ENCODE assay signal across 8 cellular contexts in the genomic region with DNA sequence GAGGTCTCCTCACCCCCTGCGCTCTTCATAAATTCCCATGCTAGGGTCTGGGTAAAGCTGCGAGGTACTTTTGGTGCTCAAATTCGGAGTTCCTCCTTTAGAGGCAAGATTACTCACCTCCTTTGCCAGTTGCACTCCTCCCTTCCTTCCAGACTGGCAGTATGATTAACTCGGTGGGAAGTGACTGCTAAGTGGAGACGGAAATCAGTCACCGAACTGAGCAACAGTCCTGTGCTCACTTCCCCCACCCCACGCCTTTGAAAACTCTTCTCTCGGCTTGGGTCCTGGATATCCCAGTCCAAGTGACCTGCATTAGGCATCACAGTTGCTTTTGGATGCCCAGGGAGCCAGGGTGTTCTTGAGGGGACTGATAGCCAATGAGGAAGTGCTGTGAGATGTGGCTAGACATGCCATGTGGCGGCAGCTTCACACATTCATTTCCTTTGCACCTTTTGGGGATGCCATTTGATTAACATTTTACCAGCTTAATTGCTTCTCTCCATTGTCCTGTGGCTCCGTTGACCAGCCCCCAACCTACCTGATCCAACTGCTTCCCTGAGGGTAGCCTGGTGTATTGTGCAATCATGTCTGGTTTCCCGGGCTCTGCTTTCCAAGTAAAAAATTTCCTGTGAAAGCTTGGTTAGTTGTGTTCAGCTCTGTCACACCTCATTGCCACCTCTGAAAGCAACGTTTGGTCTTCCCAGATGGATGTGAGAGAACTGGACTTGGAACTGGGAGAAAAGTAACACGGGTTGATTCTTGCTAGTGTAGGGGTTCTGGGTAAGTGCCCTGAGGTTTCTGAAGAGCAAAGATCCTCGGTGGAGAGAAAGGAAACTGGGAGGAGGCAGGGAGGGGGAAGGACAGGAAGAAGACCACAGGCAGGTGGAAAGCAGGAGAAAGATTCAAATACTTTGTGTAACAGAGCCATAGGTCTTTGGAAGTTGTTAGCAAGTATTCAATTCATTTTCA.
DNase-seq lines count a peak whose midpoint lies in the region; ATAC-seq and TF ChIP-seq lines count a peak whose summit lies in the region.

No MANE protein-coding gene starts in this region.

- ATAC-seq in HG02759 (IDR thresholded peaks at IDR 0.05; ENCODE audit: unreplicated experiment): peak; percentile 42

- H3K4me3 ChIP-seq in WI38 (ENCODE audit: low read depth, low read length) (peak overlapping the region; percentile 81), choroid plexus epithelial cell (ENCODE audit: low read depth, low read length) (peak overlapping the region; percentile 81)

- TF ChIP-seq CTCF in WI38 (IDR thresholded peaks at IDR 0.05; ENCODE audit: low read depth, low read length) (no peak), choroid plexus epithelial cell (conservative IDR thresholded peaks at IDR 0.05; ENCODE audit: low read depth, low read length) (no peak)

- DNase-seq in DMS 273 (lab: John Stamatoyannopoulos, UW; ENCODE audit: unreplicated experiment): peak; percentile 71
- DNase-seq in DMS 273 treated with DMSO at 0.1 percent for 48 hours (lab: John Stamatoyannopoulos, UW): no peak
- DNase-seq in NCI-H146 treated with DMSO at 0.1 percent for 48 hours (lab: John Stamatoyannopoulos, UW; ENCODE audit: unreplicated experiment): peak; percentile 19
- DNase-seq in choroid plexus epithelial cell (ENCODE audit: low read depth): no peak
- DNase-seq in left kidney (ENCODE audit: low read depth, low spot score): peak; percentile 68
- peak; percentile 50 for DNase-seq in stimulated activated CD4-positive, alpha-beta T cell treated with anti-CD3 and anti-CD28 coated beads, Interleukin-4, amount 100 ng/mL, for 1 hour

Comparison
In these comparisons a context has a peak if more than half of its experiments do, and no peak if none do; other contexts are left out.
1. DNase-seq: peak in DMS 273 (single experiment), NCI-H146 treated with DMSO at 0.1 percent for 48 hours (single experiment), left kidney (single experiment) and stimulated activated CD4-positive, alpha-beta T cell treated with anti-CD3 and anti-CD28 coated beads, Interleukin-4, amount 100 ng/mL, for 1 hour (single experiment); none in DMS 273 treated with DMSO at 0.1 percent for 48 hours (single experiment) and choroid plexus epithelial cell (single experiment).